In the genomic region with DNA sequence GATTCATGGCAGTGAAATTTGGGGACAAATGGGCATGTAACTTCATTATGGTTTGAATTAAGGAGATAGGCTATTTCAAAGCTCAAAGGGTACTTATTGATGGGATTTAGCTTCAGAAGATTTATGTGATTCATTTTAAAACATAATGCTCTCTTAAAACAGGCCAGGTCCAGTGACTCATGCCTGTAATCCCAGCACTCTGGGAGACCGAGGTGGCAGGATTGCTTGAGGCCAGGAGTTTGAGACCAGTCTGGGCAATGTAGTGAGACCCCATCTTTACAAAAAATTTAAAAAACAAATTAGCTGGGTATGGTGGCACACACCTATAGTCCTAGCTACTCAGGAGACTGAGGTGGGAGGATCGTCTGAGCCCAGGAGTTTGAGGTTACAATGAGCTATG, we compare ENCODE assay signal across 23 cellular contexts. TPM values are rescaled to one million over a fixed set of nuclear protein-coding genes. Genes with fewer than 3 reads are reported as not detected.
A peak's percentile ranks its signal among the peaks of the same experiment; 100 is the strongest.
DNase-seq lines count a peak whose midpoint lies in the region; ATAC-seq and TF ChIP-seq lines count a peak whose summit lies in the region.
"Had no signal": no experiment of that assay in that cellular context is flagged by ENCODE, and none has a peak within 500 bp of the region (broad histone marks: within the 10 kb centered on the region; RNA-seq: fewer than 3 reads in every experiment).

No MANE protein-coding gene starts in this region.

- no peak overlapping the region for H3K4me3 ChIP-seq in SK-N-SH (ENCODE audit: low read depth in 2 of 2, low read length in 1 of 2)
- no peak overlapping the region for H3K4me3 ChIP-seq in fibroblast of mammary gland (ENCODE audit: control insufficient read depth, low read depth, low read length)
- H3K4me3 ChIP-seq in aorta (ENCODE audit: low read length in 2 of 2), result no peak overlapping the region
- H3K4me3 ChIP-seq in suprapubic skin, result no peak overlapping the region
- H3K4me3 ChIP-seq: BLaER1, Peyer's patch, SJCRH30 had no signal

- ATAC-seq in SK-N-SH treated with all-trans-retinoic acid at 6 μM for 48 hours (no peak), T-cell (replicated peaks in 1 of 4) (no peak), aorta (ENCODE audit: low FRiP score) (no peak), HG03460 (IDR thresholded peaks at IDR 0.05; ENCODE audit: unreplicated experiment) (no peak)

- no peak for TF ChIP-seq POLR2A in suprapubic skin (IDR thresholded peaks at IDR 0.05)

- no peak overlapping the region for H3K27ac Mint-ChIP-seq in T-cell
- H3K27ac Mint-ChIP-seq: CD4-positive, alpha-beta T cell had no signal

- no peak for TF ChIP-seq EP300 in SK-N-SH (IDR thresholded peaks at IDR 0.05; ENCODE audit: borderline replicate concordance in 1 of 2, low read depth in 1 of 2, low read length in 1 of 2)
- no peak for TF ChIP-seq EP300 in suprapubic skin (IDR thresholded peaks at IDR 0.05)

- no peaks in the 10 kb centered on the region for H3K9me3 Mint-ChIP-seq in T-cell
- H3K9me3 Mint-ChIP-seq: CD4-positive, alpha-beta T cell; HFFc6 had no signal

- peaks cover 0 to 8% of the 10 kb centered on the region in 2 experiments; a peak in 1 of 4 replicates for H3K4me1 ChIP-seq in SK-N-SH (ENCODE audit: control insufficient read depth in 1 of 2, insufficient read depth in 2 of 2, low read depth in 1 of 2, low read length in 1 of 2)
- no peaks in the 10 kb centered on the region for H3K4me1 ChIP-seq in aorta (ENCODE audit: control insufficient read depth in 1 of 2, insufficient read depth in 2 of 2, low read length in 2 of 2)
- H3K4me1 ChIP-seq in suprapubic skin, result no peaks in the 10 kb centered on the region
- H3K4me1 ChIP-seq: BLaER1, Peyer's patch, SJCRH30 had no signal

- H2AFZ ChIP-seq in SK-N-SH (ENCODE audit: low read depth), result no peak overlapping the region

- peaks cover 37 to 50% of the 10 kb centered on the region in 2 donors for H3K27me3 Mint-ChIP-seq in T-cell

- no peak overlapping the region for H3K4me2 ChIP-seq in SK-N-SH
- H3K4me2 ChIP-seq: BLaER1 had no signal

- H3K9me2 ChIP-seq in SK-N-SH, result no peaks in the 10 kb centered on the region

- H3K36me3 Mint-ChIP-seq in T-cell, result no peaks in the 10 kb centered on the region

- H3K9me3 ChIP-seq in SK-N-SH, result no peaks in the 10 kb centered on the region
- H3K9me3 ChIP-seq in aorta (ENCODE audit: control insufficient read depth, low read length), result no peaks in the 10 kb centered on the region
- no peaks in the 10 kb centered on the region for H3K9me3 ChIP-seq in suprapubic skin
- H3K9me3 ChIP-seq: BLaER1, Peyer's patch, SJCRH30 had no signal

- CTCF ChIA-PET in SK-N-SH (lab: Yijun Ruan, JAX), result interaction anchor here (0.9 to 1.3 kb wide), 3 partner anchors 9 to 56 kb away, joined by 3 to 4 read pairs (median 3); no protein-coding TSS in a partner anchor
- CTCF ChIA-PET in T-cell (lab: Charles Lee), result no interaction called here

- TF ChIP-seq CTCF in SK-N-SH (IDR thresholded peaks at IDR 0.05) (no peak), fibroblast of mammary gland (conservative IDR thresholded peaks at IDR 0.05; ENCODE audit: control insufficient read depth, insufficient read depth, low read depth, low read length) (no peak), suprapubic skin (IDR thresholded peaks at IDR 0.05) (no peak)

- POLR2A ChIA-PET in SK-N-SH (lab: Yijun Ruan, JAX) (no interaction called here), T-cell (lab: Charles Lee) (no interaction called here)

- intact Hi-C loops in aorta (cut with DNase I), result no loop called here

- WGBS in SK-N-SH (ENCODE audit: low lambda C conversion rate), result 85% methylated on average over 2 of the region's 2 CpGs
- 90 to 97% methylated on average over 2 of the region's 2 CpGs for WGBS in aorta, 2 donors
- 86% methylated on average over 2 of the region's 2 CpGs for WGBS in suprapubic skin

- H3F3A ChIP-seq in SK-N-SH (replicated peaks; ENCODE audit: insufficient read depth), result peaks cover 12% of the 10 kb centered on the region

- peaks cover 6% of the 10 kb centered on the region; the same call in 1 of the 2 replicates for H3K79me2 ChIP-seq in SK-N-SH (ENCODE audit: insufficient read depth)

- H3K27ac ChIP-seq in SK-N-SH (ENCODE audit: low read depth in 2 of 2, low read length in 1 of 2) (no peak overlapping the region), aorta (ENCODE audit: low read depth in 1 of 2, low read length in 2 of 2) (no peak overlapping the region), suprapubic skin (no peak overlapping the region)
- H3K27ac ChIP-seq: 22Rv1, BLaER1, Peyer's patch, SJCRH30 had no signal

- no peak overlapping the region for H3K4me3 Mint-ChIP-seq in T-cell
- H3K4me3 Mint-ChIP-seq: CD4-positive, alpha-beta T cell; HFFc6 had no signal

- H4K20me1 ChIP-seq in SK-N-SH (ENCODE audit: insufficient read depth), result no peaks in the 10 kb centered on the region
- H4K20me1 ChIP-seq: BLaER1 had no signal

- H3K27me3 ChIP-seq in SK-N-SH (ENCODE audit: insufficient read depth) (no peaks in the 10 kb centered on the region), aorta (ENCODE audit: control insufficient read depth in 1 of 2, insufficient read depth in 2 of 2, low read length in 1 of 2) (no peaks in the 10 kb centered on the region), suprapubic skin (no peaks in the 10 kb centered on the region)
- H3K27me3 ChIP-seq: BLaER1, Peyer's patch, SJCRH30 had no signal

- DNase-seq in SK-N-SH (no peak), RPMI7951 (ENCODE audit: low read depth) (peak; percentile 10), fibroblast of mammary gland (ENCODE audit: low read depth) (peak; percentile 40), T-cell (no peak), aorta (no peak), suprapubic skin (ENCODE audit: low spot score in 2 of 2) (no peak)
- DNase-seq: ACHN; CD4-positive, alpha-beta T cell; COR-L47; DMS79; HFFc6; KBM-7; NCI-H1694; NCI-H2081; NCI-H2171 treated with DMSO at 0.1 percent for 48 hours; NCI-H524 treated with DMSO at 0.1 percent for 48 hours; NCI-H82; Peyer's patch; SJCRH30 had no signal

- H3K36me3 ChIP-seq in SK-N-SH (replicated peaks in 1 of 2; ENCODE audit: control insufficient read depth in 1 of 2, insufficient read depth in 2 of 2, low read length in 1 of 2) (peaks cover 0 to 11% of the 10 kb centered on the region in 2 experiments), aorta (ENCODE audit: control insufficient read depth in 1 of 2, insufficient read depth in 2 of 2, low read length in 1 of 2) (no peaks in the 10 kb centered on the region), suprapubic skin (no peaks in the 10 kb centered on the region)
- H3K36me3 ChIP-seq: BLaER1, Peyer's patch, SJCRH30 had no signal

- H3K9ac ChIP-seq in SK-N-SH, result no peak overlapping the region
- H3K9ac ChIP-seq: BLaER1 had no signal

- no peak for TF ChIP-seq RAD21 in SK-N-SH (IDR thresholded peaks at IDR 0.05; ENCODE audit: low read length)

- H3K4me1 Mint-ChIP-seq in T-cell, result no peaks in the 10 kb centered on the region

TF ChIP-seq in SK-N-SH treated with all-trans-retinoic acid at 6 μM for 48 hours, 23 proteins besides CTCF, POLR2A, EP300 and RAD21:
- peak; percentile 45; the same call in 1 of the 2 replicates for TF ChIP-seq ISL1 (CRISPR knock-in tag; IDR thresholded peaks at IDR 0.05)
- TF ChIP-seq GLIS3 (CRISPR knock-in tag; IDR thresholded peaks at IDR 0.05), result no peak
TF ChIP-seq in SK-N-SH treated with all-trans-retinoic acid at 6 μM for 48 hours: peak in this region for 1.

TF ChIP-seq in SK-N-SH, 30 proteins besides CTCF, POLR2A, EP300 and RAD21:
- TF ChIP-seq TCF12 (IDR thresholded peaks at IDR 0.05) (no peak), RFX5 (IDR thresholded peaks at IDR 0.05; ENCODE audit: low read length) (no peak)

RNA-seq across cellular contexts. Expression of a gene that starts 11.5 kb away (rescaled TPM):
- 2.9 and 3.2 TPM in 2 replicates for polyA plus RNA-seq in SK-N-SH (2012; rRNA removed)
- polyA plus RNA-seq in SK-N-SH (2012; cell fraction: cytosol; rRNA removed), result 4.4 TPM in 2 replicates
- polyA plus RNA-seq in SK-N-SH (2012; cell fraction: nucleus; rRNA removed), result 2.5 and 3.8 TPM in 2 replicates
- total RNA-seq in RPMI7951 (2014; rRNA removed; shearing (Covaris generic)), result 8.4 and 9.0 TPM in 2 replicates
- under 1 TPM in 2 of 5 donors, not detected in 3; 0.33 TPM for total RNA-seq in T-cell
- 1 to 10 TPM in 1 of 2 donors, under 1 TPM in 1; 0.90 to 1.7 TPM for total RNA-seq in aorta
- 10 to 100 TPM in 1 of 2 donors, 1 to 10 TPM in 1; 1.2 to 14.5 TPM for polyA plus RNA-seq in aorta
- 1 to 10 TPM in 3 of 4 donors, under 1 TPM in 1; 0.87 to 2.7 (median 1.2) TPM for total RNA-seq in suprapubic skin
- total RNA-seq: CD4-positive, alpha-beta T cell had no signal

RNA-seq across cellular contexts. Expression of a gene that starts 11.8 kb away (rescaled TPM):
- polyA plus RNA-seq in SK-N-SH (2012; rRNA removed) (7.2 and 10.4 TPM in 2 replicates), aorta (10 to 100 TPM; 11.9 to 12.1 TPM)
- 10.5 and 13.2 TPM in 2 replicates for polyA plus RNA-seq in SK-N-SH (2012; cell fraction: cytosol; rRNA removed)
- polyA plus RNA-seq in SK-N-SH (2012; cell fraction: nucleus; rRNA removed), result 7.4 and 14.2 TPM in 2 replicates
- 12.5 and 14.5 TPM in 2 replicates for total RNA-seq in RPMI7951 (2014; rRNA removed; shearing (Covaris generic))
- total RNA-seq in T-cell (under 1 TPM in 4 of 5 donors, not detected in 1; 0.16 to 0.77 (median 0.51) TPM), aorta (10 to 100 TPM; 11.0 to 15.2 TPM), suprapubic skin (10 to 100 TPM in 1 of 4 donors, 1 to 10 TPM in 3; 3.3 to 12.6 (median 3.6) TPM)

RNA-seq across cellular contexts. Expression of a gene that starts 26.8 kb away (rescaled TPM):
- polyA plus RNA-seq in SK-N-SH (2012; rRNA removed) (193 and 236 TPM in 2 replicates), aorta (10 to 100 TPM; 31.2 to 73.3 TPM)
- 223 and 271 TPM in 2 replicates for polyA plus RNA-seq in SK-N-SH (2012; cell fraction: cytosol; rRNA removed)
- polyA plus RNA-seq in SK-N-SH (2012; cell fraction: nucleus; rRNA removed), result 118 and 123 TPM in 2 replicates
- total RNA-seq in RPMI7951 (2014; rRNA removed; shearing (Covaris generic)), result 64.3 and 72.7 TPM in 2 replicates
- total RNA-seq in T-cell (under 1 TPM in 2 of 5 donors, not detected in 3; 0.41 to 0.49 TPM), aorta (10 to 100 TPM; 42.2 to 49.7 TPM), suprapubic skin (10 to 100 TPM in 2 of 4 donors, 1 to 10 TPM in 2; 2.4 to 15.0 (median 9.8) TPM)

Comparison
In these comparisons a context has a peak if more than half of its experiments do, and no peak if none do; other contexts are left out.
1. DNase-seq: peak in RPMI7951 (single experiment) and fibroblast of mammary gland (single experiment); none in SK-N-SH (single experiment), T-cell (0 of 34), aorta (0 of 2) and suprapubic skin (0 of 2).